In genomic region chr5:133825631-133826289, GRCh38 we compare ENCODE assay signal across 11 cellular contexts.
DNase-seq lines count a peak whose midpoint lies in the region; ATAC-seq and TF ChIP-seq lines count a peak whose summit lies in the region.
"Had no signal": no experiment of that assay in that cellular context is flagged by ENCODE, and none has a peak within 500 bp of the region (broad histone marks: within the 10 kb centered on the region; RNA-seq: fewer than 3 reads in every experiment).

No MANE protein-coding gene starts in this region.

- no peaks in the 10 kb centered on the region for H3K79me2 ChIP-seq in smooth muscle cell (ENCODE audit: low read depth)

- no peak overlapping the region for H3K9ac ChIP-seq in smooth muscle cell (ENCODE audit: low read depth)

- H3K4me2 ChIP-seq in smooth muscle cell: no peak overlapping the region

- H3K27me3 ChIP-seq in smooth muscle cell (ENCODE audit: low read depth): peaks cover 40% of the 10 kb centered on the region
- H3K27me3 ChIP-seq: pancreas had no signal

- 94% methylated on average over 15 of the region's 15 CpGs for whole genome bisulfite sequencing in smooth muscle cell (ENCODE audit: low lambda C conversion rate)

- H3K36me3 ChIP-seq in smooth muscle cell (ENCODE audit: low read depth): no peaks in the 10 kb centered on the region
- H3K36me3 ChIP-seq: pancreas had no signal

- TF ChIP-seq CTCF in smooth muscle cell (IDR thresholded peaks at IDR 0.05; ENCODE audit: borderline replicate concordance, insufficient read depth, poor library complexity, severe bottlenecking): no peak

- ATAC-seq in HG03342 (IDR thresholded peaks at IDR 0.05; ENCODE audit: unreplicated experiment) (peak; percentile 34), sciatic nerve (no peak)

- intact Hi-C loops in sciatic nerve (cut with DNase I): no loop called here

- H3K4me3 ChIP-seq in smooth muscle cell: no peak overlapping the region
- H3K4me3 ChIP-seq: pancreas had no signal

- DNase-seq in activated CD8-positive, alpha-beta memory T cell treated with anti-CD3 and anti-CD28 coated beads for 1 hour (ENCODE audit: extremely low read depth in 1 of 2, low read depth in 1 of 2): peak; percentile 1 to 8
- no peak for DNase-seq in activated CD8-positive, alpha-beta memory T cell treated with anti-CD3 and anti-CD28 coated beads for 24 hours
- DNase-seq in activated CD8-positive, alpha-beta memory T cell treated with anti-CD3 and anti-CD28 coated beads, Interleukin-2, amount 50 U/mL, for 1 hour (ENCODE audit: extremely low read depth): peak; percentile 18
- DNase-seq in sciatic nerve (ENCODE audit: low spot score): peak; percentile 55
- DNase-seq in HuH-7 (ENCODE audit: low spot score): no peak
- DNase-seq in occipital lobe (lab: John Stamatoyannopoulos, UW): no peak
- DNase-seq in smooth muscle cell (lab: John Stamatoyannopoulos, UW; ENCODE audit: unreplicated experiment): no peak
- DNase-seq: H9, NCI-H2107 had no signal

- H3K9me3 ChIP-seq in smooth muscle cell (replicated peaks; ENCODE audit: low read depth): no peaks in the 10 kb centered on the region
- H3K9me3 ChIP-seq: pancreas had no signal

- H4K20me1 ChIP-seq in smooth muscle cell (ENCODE audit: low read depth): no peaks in the 10 kb centered on the region

- no peak overlapping the region for H2AFZ ChIP-seq in smooth muscle cell (ENCODE audit: low read depth)

- no peaks in the 10 kb centered on the region for H3F3A ChIP-seq in smooth muscle cell (ENCODE audit: low read depth)

- H3K4me1 ChIP-seq in smooth muscle cell (ENCODE audit: low read depth): no peaks in the 10 kb centered on the region

- no peak overlapping the region for H3K27ac ChIP-seq in smooth muscle cell (ENCODE audit: low read depth)
- H3K27ac ChIP-seq: pancreas had no signal

Comparison
In these comparisons a context has a peak if more than half of its experiments do, and no peak if none do; other contexts are left out.
1. DNase-seq: peak in activated CD8-positive, alpha-beta memory T cell treated with anti-CD3 and anti-CD28 coated beads for 1 hour (2 of 2), activated CD8-positive, alpha-beta memory T cell treated with anti-CD3 and anti-CD28 coated beads, Interleukin-2, amount 50 U/mL, for 1 hour (single experiment) and sciatic nerve (single experiment); none in activated CD8-positive, alpha-beta memory T cell treated with anti-CD3 and anti-CD28 coated beads for 24 hours (single experiment), HuH-7 (single experiment), occipital lobe (single experiment) and smooth muscle cell (single experiment).